In the genomic region with DNA sequence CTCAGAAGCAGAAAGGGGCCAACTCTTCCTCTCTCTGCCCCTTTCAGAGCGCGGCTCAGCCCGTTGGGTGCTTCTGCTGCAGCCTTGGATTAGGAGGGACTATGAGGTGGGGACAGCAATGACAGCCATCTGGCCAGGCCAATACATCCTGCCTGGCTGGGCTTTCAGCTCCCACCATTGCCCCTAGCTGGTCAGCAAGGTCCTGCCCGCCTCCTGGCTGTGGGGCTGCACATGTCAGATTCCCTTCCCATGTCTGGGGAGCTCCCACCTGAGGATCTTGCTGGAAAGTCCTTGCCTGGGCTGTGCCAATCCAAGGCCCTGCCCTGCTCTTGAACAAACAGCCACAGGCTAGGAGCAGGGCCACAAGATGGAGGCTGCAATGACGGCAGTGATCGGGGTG, we compare ENCODE assay signal across 22 cellular contexts.
"Had no signal": no experiment of that assay in that cellular context is flagged by ENCODE, and none has a peak within 500 bp of the region (broad histone marks: within the 10 kb centered on the region; RNA-seq: fewer than 3 reads in every experiment).

No MANE protein-coding gene starts in this region.

- H3K9me3 ChIP-seq: ascending aorta, esophagus muscularis mucosa, gastroesophageal sphincter, heart right ventricle, left ventricle myocardium inferior, stomach, vagina had no signal

- H3K9me3 Mint-ChIP-seq: activated CD4-positive, alpha-beta memory T cell treated with anti-CD3 and anti-CD28 coated beads, Interleukin-2, amount 10 ng/mL, durations not matched to agents 7 days and 5 days; activated T-helper 17 cell treated with anti-CD3 and anti-CD28 coated beads, Interleukin-2, amount 50 U/mL, for 72 hours; immature natural killer cell; nephron progenitor cell had no signal

- H3K27me3 ChIP-seq: ascending aorta, esophagus muscularis mucosa, gastroesophageal sphincter, heart right ventricle, stomach, vagina had no signal

- ATAC-seq: activated CD8-positive, alpha-beta memory T cell treated with anti-CD3 and anti-CD28 coated beads, Interleukin-2, amount 10 ng/mL, durations not matched to agents 7 days and 5 days; activated T-helper 17 cell treated with anti-CD3 and anti-CD28 coated beads, Interleukin-2, amount 50 U/mL, for 72 hours; gastroesophageal sphincter; heart right ventricle had no signal

- H3K4me3 Mint-ChIP-seq: activated CD4-positive, alpha-beta memory T cell treated with anti-CD3 and anti-CD28 coated beads, Interleukin-2, amount 10 ng/mL, durations not matched to agents 7 days and 5 days; activated CD8-positive, alpha-beta memory T cell treated with anti-CD3 and anti-CD28 coated beads, Interleukin-2, amount 10 ng/mL, durations not matched to agents 7 days and 5 days; activated T-helper 17 cell treated with anti-CD3 and anti-CD28 coated beads, Interleukin-2, amount 50 U/mL, for 72 hours; immature natural killer cell; nephron progenitor cell had no signal

- H3K4me1 Mint-ChIP-seq: activated CD4-positive, alpha-beta memory T cell treated with anti-CD3 and anti-CD28 coated beads, Interleukin-2, amount 10 ng/mL, durations not matched to agents 7 days and 5 days; immature natural killer cell; nephron progenitor cell had no signal

- FAIRE-seq: small intestine had no signal

- H3K27me3 Mint-ChIP-seq: activated CD4-positive, alpha-beta memory T cell treated with anti-CD3 and anti-CD28 coated beads, Interleukin-2, amount 10 ng/mL, durations not matched to agents 7 days and 5 days; activated CD8-positive, alpha-beta memory T cell treated with anti-CD3 and anti-CD28 coated beads, Interleukin-2, amount 10 ng/mL, durations not matched to agents 7 days and 5 days; activated T-helper 17 cell treated with anti-CD3 and anti-CD28 coated beads, Interleukin-2, amount 50 U/mL, for 72 hours had no signal

- H3K27ac Mint-ChIP-seq: activated CD4-positive, alpha-beta memory T cell treated with anti-CD3 and anti-CD28 coated beads, Interleukin-2, amount 10 ng/mL, durations not matched to agents 7 days and 5 days; activated CD8-positive, alpha-beta memory T cell treated with anti-CD3 and anti-CD28 coated beads, Interleukin-2, amount 10 ng/mL, durations not matched to agents 7 days and 5 days; activated T-helper 17 cell treated with anti-CD3 and anti-CD28 coated beads, Interleukin-2, amount 50 U/mL, for 72 hours; immature natural killer cell; nephron progenitor cell; progenitor cell of endocrine pancreas had no signal

- H3K27ac ChIP-seq: ascending aorta, esophagus muscularis mucosa, gastroesophageal sphincter, heart right ventricle, left ventricle myocardium inferior, stomach, vagina had no signal

- H3K4me1 ChIP-seq: ascending aorta had no signal

- DNase-seq: activated CD4-positive, alpha-beta memory T cell treated with anti-CD3 and anti-CD28 coated beads, Interleukin-2, amount 10 ng/mL, durations not matched to agents 7 days and 5 days; activated CD8-positive, alpha-beta memory T cell treated with anti-CD3 and anti-CD28 coated beads, Interleukin-2, amount 10 ng/mL, durations not matched to agents 7 days and 5 days; activated naive CD4-positive, alpha-beta T cell; effector CD4-positive, alpha-beta T cell; heart right ventricle; immature natural killer cell; kidney glomerular epithelial cell; left ventricle myocardium inferior; mammary epithelial cell; nephron progenitor cell; occipital lobe; small intestine; stimulated activated CD4-positive, alpha-beta T cell treated with anti-CD3 and anti-CD28 coated beads, Interleukin-15, amount 100 ng/mL, for 24 hours; stimulated activated CD4-positive, alpha-beta T cell treated with anti-CD3 and anti-CD28 coated beads, Interleukin-2, amount 100 ng/mL, for 48 hours; stomach; trophoblast cell had no signal

- H3K4me3 ChIP-seq: ascending aorta, esophagus muscularis mucosa, gastroesophageal sphincter, heart right ventricle, left ventricle myocardium inferior, stomach, vagina had no signal
